ENCODE assay signal across 8 cellular contexts in the genomic region with DNA sequence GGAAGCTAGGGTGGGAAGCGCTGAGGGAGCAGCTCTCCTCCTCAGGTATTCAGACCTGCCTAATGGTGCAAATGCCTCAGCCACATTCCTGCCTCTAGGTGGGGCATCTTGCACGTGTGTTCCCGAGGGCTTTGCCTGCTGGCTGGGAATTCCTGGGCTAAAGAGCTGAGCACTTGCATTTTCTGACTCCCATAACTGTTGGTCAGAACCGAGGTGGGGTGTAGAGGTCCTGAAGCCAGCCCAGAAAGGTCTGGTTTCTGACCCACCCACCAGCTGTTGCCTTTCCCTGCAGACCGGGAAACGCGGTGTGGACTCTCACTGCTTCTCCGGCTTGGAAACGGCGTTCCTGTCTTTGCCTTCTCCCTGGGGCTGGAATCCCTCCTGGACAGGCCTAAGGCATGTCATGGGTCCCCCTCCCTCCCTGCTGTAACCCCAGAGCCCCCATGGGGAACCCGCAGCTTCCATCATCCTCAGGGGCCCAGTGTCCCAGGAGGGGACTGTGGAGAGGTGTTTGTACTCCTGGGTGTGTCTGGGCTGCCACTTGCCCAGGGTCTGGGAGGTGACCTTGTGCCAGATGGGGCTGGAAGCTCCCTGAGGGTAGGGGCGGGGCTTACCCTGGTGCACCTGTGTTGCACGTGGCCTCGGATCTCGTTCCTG. TPM values are rescaled to one million over a fixed set of nuclear protein-coding genes. Genes with fewer than 3 reads are reported as not detected.
DNase-seq lines count a peak whose midpoint lies in the region; ATAC-seq and TF ChIP-seq lines count a peak whose summit lies in the region.

No MANE protein-coding gene starts in this region.

- no peak for TF ChIP-seq POLR2A in testis (IDR thresholded peaks at IDR 0.05)

- peaks cover 17% of the 10 kb centered on the region for H3K4me1 ChIP-seq in testis

- TF ChIP-seq CTCF in astrocyte of the spinal cord (IDR thresholded peaks at IDR 0.05; ENCODE audit: low read depth, low read length) (peak; percentile 84), testis (IDR thresholded peaks at IDR 0.05) (peak; percentile 73 to 87 (median 87))

- H3K27me3 ChIP-seq in testis, result no peaks in the 10 kb centered on the region

- whole genome bisulfite sequencing in testis, 2 donors, result 58 to 70% methylated on average over 12 to 15 of the region's 15 CpGs

- in situ Hi-C loops in astrocyte of the spinal cord (cut with HindIII; ENCODE audit: low sequenced_read_pairs), result no loop called here

- H3K36me3 ChIP-seq in testis (ENCODE audit: low read depth, missing control alignments), result no peaks in the 10 kb centered on the region

- ATAC-seq in GM21390 (IDR thresholded peaks at IDR 0.05; ENCODE audit: unreplicated experiment), result no peak

- H3K4me3 ChIP-seq in astrocyte of the spinal cord (ENCODE audit: low read depth, low read length), result no peak overlapping the region
- no peak overlapping the region for H3K4me3 ChIP-seq in testis

- no peaks in the 10 kb centered on the region for H3K9me3 ChIP-seq in testis

- intact Hi-C loops in testis (cut with DNase I; ENCODE audit: low total_unique reads), result no loop called here

- peak; percentile 80 for DNase-seq in Daoy (ENCODE audit: low read depth)
- peak; percentile 15 for DNase-seq in NCI-H1048 (lab: John Stamatoyannopoulos, UW)
- peak; percentile 68 for DNase-seq in astrocyte of the spinal cord (ENCODE audit: low read depth, low spot score)
- peak; percentile 90 for DNase-seq in iPS-NIHi7 (ENCODE audit: extremely low spot score)
- DNase-seq in testis, result peak; percentile 85
- DNase-seq in T-helper 2 cell, result no peak
- no peak for DNase-seq in activated CD4-positive, alpha-beta T cell treated with anti-CD3 and anti-CD28 coated beads for 1 hour

- peak overlapping the region in 1 of 2 donors; percentile 36 for H3K27ac ChIP-seq in testis

RNA-seq across cellular contexts. Expression of a gene that starts 24.0 kb away (rescaled TPM):
- not detected in 2 replicates for total RNA-seq in Daoy (2014; rRNA removed; shearing (Covaris generic))
- total RNA-seq in testis, result 1 to 10 TPM; 3.9 to 8.8 TPM
- 3.3 TPM for polyA plus RNA-seq in testis (ENCODE audit: insufficient read depth, low read depth, low replicate concordance)

Comparison
In these comparisons a context has a peak if more than half of its experiments do, and no peak if none do; other contexts are left out.
1. DNase-seq: peak in Daoy (single experiment), NCI-H1048 (single experiment), astrocyte of the spinal cord (single experiment), iPS-NIHi7 (single experiment) and testis (single experiment); none in T-helper 2 cell (0 of 5) and activated CD4-positive, alpha-beta T cell treated with anti-CD3 and anti-CD28 coated beads for 1 hour (single experiment).